Comparison of ENCODE assay signal across 16 cellular contexts in the genomic region with DNA sequence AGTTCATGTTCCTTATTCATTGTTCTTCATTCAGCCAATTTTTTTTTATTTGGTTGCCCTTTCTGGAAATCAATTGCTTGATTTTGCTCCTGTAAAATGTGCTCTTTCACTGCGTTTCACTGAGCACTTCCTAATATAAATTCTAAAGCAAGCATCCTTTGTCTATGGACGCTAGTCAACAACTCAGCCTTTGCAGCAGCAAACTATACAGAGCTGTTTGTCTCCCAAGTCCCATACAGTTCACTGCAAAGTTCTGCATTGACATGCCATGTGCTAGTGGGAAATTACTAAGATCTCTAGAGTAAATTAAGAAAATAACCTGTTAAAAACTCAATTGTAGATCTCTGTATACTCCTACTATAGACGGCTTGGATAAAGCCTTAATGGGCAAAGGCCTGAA.
DNase-seq lines count a peak whose midpoint lies in the region; ATAC-seq and TF ChIP-seq lines count a peak whose summit lies in the region.
"Had no signal": no experiment of that assay in that cellular context is flagged by ENCODE, and none has a peak within 500 bp of the region (broad histone marks: within the 10 kb centered on the region; RNA-seq: fewer than 3 reads in every experiment).

No MANE protein-coding gene starts in this region.

- H3K9me3 Mint-ChIP-seq in activated CD4-positive, alpha-beta T cell treated with anti-CD3 and anti-CD28 coated beads, Interleukin-2, amount 10 ng/mL, durations not matched to agents 24 days and 14 days: no peaks in the 10 kb centered on the region
- H3K9me3 Mint-ChIP-seq in T-cell (no peaks in the 10 kb centered on the region), brain (no peaks in the 10 kb centered on the region)
- H3K9me3 Mint-ChIP-seq: CD14-positive monocyte had no signal

- ATAC-seq in T-cell (replicated peaks in 1 of 4): no peak
- ATAC-seq in HG03520 (IDR thresholded peaks at IDR 0.05; ENCODE audit: unreplicated experiment): no peak
- ATAC-seq: PC-3 had no signal

- POLR2A ChIA-PET in T-cell (lab: Charles Lee): interaction anchor here (0.7 to 1.6 kb wide), 3 partner anchors 24 to 130 kb away, joined by 4 to 9 read pairs (median 4); a partner anchor contains a TSS

- intact Hi-C loops in activated CD4-positive, alpha-beta T cell treated with anti-CD3 and anti-CD28 coated beads, Interleukin-2, amount 10 ng/mL, durations not matched to agents 24 days and 14 days (cut with micrococcal nuclease): no loop called here

- no peak for TF ChIP-seq CTCF in brain (conservative IDR thresholded peaks at IDR 0.05)

- H3K27me3 Mint-ChIP-seq in activated CD4-positive, alpha-beta T cell treated with anti-CD3 and anti-CD28 coated beads, Interleukin-2, amount 10 ng/mL, durations not matched to agents 24 days and 14 days: no peaks in the 10 kb centered on the region
- H3K27me3 Mint-ChIP-seq in T-cell (no peaks in the 10 kb centered on the region), brain (no peaks in the 10 kb centered on the region)

- peaks cover 78% of the 10 kb centered on the region for H3K4me1 Mint-ChIP-seq in activated CD4-positive, alpha-beta T cell treated with anti-CD3 and anti-CD28 coated beads, Interleukin-2, amount 10 ng/mL, durations not matched to agents 24 days and 14 days
- H3K4me1 Mint-ChIP-seq in T-cell: peaks cover 88 to 92% (median 91%) of the 10 kb centered on the region in 3 donors
- H3K4me1 Mint-ChIP-seq in brain: peaks cover 39% of the 10 kb centered on the region

- H3K27ac Mint-ChIP-seq in activated CD4-positive, alpha-beta T cell treated with anti-CD3 and anti-CD28 coated beads, Interleukin-2, amount 10 ng/mL, durations not matched to agents 24 days and 14 days: peak overlapping the region; percentile 99
- peak overlapping the region; percentile 93 to 96 for H3K27ac Mint-ChIP-seq in T-cell
- H3K27ac Mint-ChIP-seq in brain: peak overlapping the region in 3 of 5 experiments; percentile 10 to 57 (median 31)
- H3K27ac Mint-ChIP-seq: CD14-positive monocyte had no signal

- DNase-seq in activated CD4-positive, alpha-beta T cell treated with anti-CD3 and anti-CD28 coated beads, Interleukin-2, amount 10 ng/mL, durations not matched to agents 24 days and 14 days: peak; percentile 59
- DNase-seq in activated CD4-positive, alpha-beta T cell treated with anti-CD3 and anti-CD28 coated beads, Interleukin-2, amount 50 U/mL, for 48 hours: no peak
- DNase-seq in T-cell (no peak), pons (ENCODE audit: low spot score) (peak; percentile 74), retina (no peak)
- DNase-seq in stimulated activated naive CD4-positive, alpha-beta T cell treated with Interleukin-2 at 50 U/mL for 16 hours (lab: John Stamatoyannopoulos, UW): no peak
- DNase-seq: DND-41, HCEC 1CT, islet precursor cell, Kasumi-1, mammary epithelial cell, PC-3, stomach had no signal

- peak overlapping the region; percentile 58 for H3K4me3 Mint-ChIP-seq in activated CD4-positive, alpha-beta T cell treated with anti-CD3 and anti-CD28 coated beads, Interleukin-2, amount 10 ng/mL, durations not matched to agents 24 days and 14 days
- H3K4me3 Mint-ChIP-seq in T-cell (peak overlapping the region in 1 of 3 donors; percentile 68), brain (no peak overlapping the region)
- H3K4me3 Mint-ChIP-seq: CD14-positive monocyte had no signal

- CTCF ChIA-PET in T-cell (lab: Charles Lee): interaction anchor here in 1 of 2 donors (0.7 to 3.1 kb wide), 4 partner anchors 15 to 55 kb away, joined by 5 to 13 read pairs (median 6); no protein-coding TSS in a partner anchor

- H3K36me3 Mint-ChIP-seq in activated CD4-positive, alpha-beta T cell treated with anti-CD3 and anti-CD28 coated beads, Interleukin-2, amount 10 ng/mL, durations not matched to agents 24 days and 14 days (ENCODE audit: low read depth): peaks cover 23% of the 10 kb centered on the region
- no peaks in the 10 kb centered on the region for H3K36me3 Mint-ChIP-seq in T-cell
- no peaks in the 10 kb centered on the region for H3K36me3 Mint-ChIP-seq in brain

Comparison
In these comparisons a context has a peak if more than half of its experiments do, and no peak if none do; other contexts are left out.
1. DNase-seq: peak in activated CD4-positive, alpha-beta T cell treated with anti-CD3 and anti-CD28 coated beads, Interleukin-2, amount 10 ng/mL, durations not matched to agents 24 days and 14 days (single experiment) and pons (single experiment); none in activated CD4-positive, alpha-beta T cell treated with anti-CD3 and anti-CD28 coated beads, Interleukin-2, amount 50 U/mL, for 48 hours (0 of 2), T-cell (0 of 34), retina (single experiment) and stimulated activated naive CD4-positive, alpha-beta T cell treated with Interleukin-2 at 50 U/mL for 16 hours (single experiment).
2. H3K27ac Mint-ChIP-seq: peak in every context shown above with its lines; median percentile 99 in activated CD4-positive, alpha-beta T cell treated with anti-CD3 and anti-CD28 coated beads, Interleukin-2, amount 10 ng/mL, durations not matched to agents 24 days and 14 days; 94 in T-cell; 31 in brain.